In the genomic region with DNA sequence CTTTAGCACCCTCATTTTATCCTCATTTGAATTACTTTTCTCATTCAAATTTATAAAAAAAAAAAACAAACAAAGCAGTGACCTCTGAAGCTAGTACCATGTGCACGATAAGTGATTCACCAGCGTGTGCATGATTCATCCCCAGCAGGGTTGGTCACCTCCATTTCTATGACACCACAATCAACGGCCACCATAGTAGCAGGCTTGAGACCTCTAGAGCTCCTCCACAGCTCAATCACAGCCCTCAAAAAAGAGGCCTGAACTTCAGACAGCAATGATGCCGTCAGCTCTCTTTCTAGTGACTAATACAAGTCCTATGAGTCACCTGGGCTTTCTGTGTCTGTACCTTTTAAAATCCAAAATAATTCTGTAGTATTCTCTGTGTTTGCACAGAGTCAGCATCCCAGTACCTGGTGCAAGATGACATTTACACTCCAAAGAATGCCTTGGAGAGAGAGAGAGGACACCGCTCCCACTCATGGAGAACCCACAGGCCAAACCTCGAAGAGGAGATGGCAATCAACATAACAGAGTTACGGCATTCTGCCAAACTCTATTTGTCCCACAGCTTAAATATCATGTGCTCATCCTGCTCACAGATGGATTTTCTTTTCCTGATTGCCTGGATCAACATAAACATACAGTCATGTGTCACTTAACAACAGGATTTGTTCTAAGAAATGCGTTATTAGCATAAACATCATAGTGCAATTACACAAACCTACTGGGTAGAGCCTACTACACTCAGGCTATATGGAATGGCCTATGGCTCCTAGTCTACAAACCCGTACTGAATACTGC, we compare ENCODE assay signal across 12 cellular contexts. TPM values are rescaled to one million over a fixed set of nuclear protein-coding genes. Genes with fewer than 3 reads are reported as not detected.
DNase-seq lines count a peak whose midpoint lies in the region; ATAC-seq, FAIRE-seq and TF ChIP-seq lines count a peak whose summit lies in the region.
"Had no signal": no experiment of that assay in that cellular context is flagged by ENCODE, and none has a peak within 500 bp of the region (broad histone marks: within the 10 kb centered on the region; RNA-seq: fewer than 3 reads in every experiment).

No MANE protein-coding gene starts in this region.

- TF ChIP-seq RAD21 in HepG2 (CRISPR knock-in tag; IDR thresholded peaks at IDR 0.05): no peak

- no peak for TF ChIP-seq POLR2A in HepG2 (IDR thresholded peaks at IDR 0.05; ENCODE audit: insufficient read depth in 1 of 2, low read depth in 2 of 2, low read length in 2 of 2)
- TF ChIP-seq POLR2A in tibial nerve (IDR thresholded peaks at IDR 0.05): no peak

- no peak overlapping the region for H3K9ac ChIP-seq in HepG2 (ENCODE audit: insufficient read depth, low read depth, low read length)

- H3K79me2 ChIP-seq in HepG2 (ENCODE audit: insufficient read depth, low read length): peaks cover 31% of the 10 kb centered on the region

- H3K4me3 ChIP-seq in HEK293 (ENCODE audit: low read depth, low read length) (no peak overlapping the region), HepG2 (replicated peaks in 1 of 3; ENCODE audit: insufficient read depth in 1 of 3, low read depth in 2 of 3, low read length in 3 of 3) (no peak overlapping the region), tibial nerve (no peak overlapping the region), SJCRH30 (no peak overlapping the region)

- H3K4me1 ChIP-seq in HEK293 (ENCODE audit: control insufficient read depth, insufficient read depth, low read length) (peaks cover 38% of the 10 kb centered on the region), HepG2 (ENCODE audit: insufficient read depth, low read length) (peaks cover 15% of the 10 kb centered on the region; the same call in 1 of the 2 replicates), tibial nerve (no peaks in the 10 kb centered on the region), SJCRH30 (no peaks in the 10 kb centered on the region)

- in situ Hi-C loops in HepG2 (cut with HindIII; ENCODE audit: extremely low pct_ligation_motif_present, low pct_unique_long_range_greater_than_20kb): no loop called here

- H4K20me1 ChIP-seq in HepG2 (ENCODE audit: insufficient read depth, low read length): no peaks in the 10 kb centered on the region

- H3K4me2 ChIP-seq in HepG2 (ENCODE audit: low read depth, low read length): no peak overlapping the region

- CTCF ChIA-PET in HEK293 (lab: Yijun Ruan, JAX): interaction anchor here (0.7 to 1.0 kb wide), 3 partner anchors 9 to 487 kb away, joined by 3 to 4 read pairs (median 3); no protein-coding TSS in a partner anchor
- CTCF ChIA-PET in HepG2 (lab: Yijun Ruan, JAX; ENCODE audit: low intra/inter-chr PET ratio, low total read pairs): no interaction called here

- no peak for FAIRE-seq in HepG2 (lab: Jason Lieb, UNC)
- FAIRE-seq: D721Med had no signal

- DNase-seq in NCI-H2029 treated with DMSO at 0.1 percent for 48 hours (lab: John Stamatoyannopoulos, UW) (peak; percentile 33), HepG2 (ENCODE audit: low spot score) (no peak), DMS79 (lab: John Stamatoyannopoulos, UW) (no peak), tibial nerve (ENCODE audit: low spot score in 2 of 2) (no peak), SJCRH30 (no peak), ureter (ENCODE audit: low spot score) (no peak)
- DNase-seq: activated CD4-positive, alpha-beta memory T cell treated with anti-CD3 and anti-CD28 coated beads for 36 hours; Kasumi-1; naive thymus-derived CD4-positive, alpha-beta T cell had no signal

- H3K27ac ChIP-seq in HEK293 (ENCODE audit: extremely low read depth, low read depth, low read length) (peak overlapping the region; percentile 73), HepG2 (ENCODE audit: extremely low read length, insufficient read depth, low read length) (no peak overlapping the region), tibial nerve (no peak overlapping the region), SJCRH30 (no peak overlapping the region)

- POLR2A ChIA-PET in HEK293 (lab: Yijun Ruan, JAX): interaction anchor here (1.3 kb wide), 1 partner anchor 15 kb away, joined by 3 read pairs; no protein-coding TSS in a partner anchor
- POLR2A ChIA-PET in HepG2 (lab: Yijun Ruan, JAX): no interaction called here

- H3K36me3 ChIP-seq in HEK293 (ENCODE audit: control insufficient read depth in 2 of 2, insufficient read depth in 1 of 2, low read length in 2 of 2): no peaks in the 10 kb centered on the region
- H3K36me3 ChIP-seq in HepG2 (replicated peaks in 1 of 2; ENCODE audit: control insufficient read depth in 1 of 2, insufficient read depth in 2 of 2, low read length in 2 of 2): no peaks in the 10 kb centered on the region
- no peaks in the 10 kb centered on the region for H3K36me3 ChIP-seq in tibial nerve
- no peaks in the 10 kb centered on the region for H3K36me3 ChIP-seq in SJCRH30

- H2AFZ ChIP-seq in HepG2 (ENCODE audit: low read length): no peak overlapping the region

- TF ChIP-seq EP300 in HepG2 (IDR thresholded peaks at IDR 0.05; ENCODE audit: low read depth in 2 of 2, low read length in 2 of 2) (no peak), HepG2 (CRISPR knock-in tag; IDR thresholded peaks at IDR 0.05; ENCODE audit: borderline replicate concordance) (no peak), tibial nerve (IDR thresholded peaks at IDR 0.05) (no peak)

- BruUV-seq in HepG2 (replicated peaks; lab: Mats Ljungman, UMichigan): no TSS peak

- ATAC-seq in GM18498 (IDR thresholded peaks at IDR 0.05; ENCODE audit: unreplicated experiment) (peak; percentile 53), HepG2 (peak; percentile 44; the same call in 2 of the 3 replicates)
- ATAC-seq: naive thymus-derived CD4-positive, alpha-beta T cell had no signal

- 77% methylated on average over 9 of the region's 9 CpGs for WGBS in HepG2 (ENCODE audit: low lambda C conversion rate)
- 87% methylated on average over 9 of the region's 9 CpGs for WGBS in tibial nerve, 2 donors

- H3K27me3 ChIP-seq in HepG2 (ENCODE audit: control insufficient read depth in 1 of 2, insufficient read depth in 2 of 2, low read length in 2 of 2) (no peaks in the 10 kb centered on the region), tibial nerve (no peaks in the 10 kb centered on the region), SJCRH30 (no peaks in the 10 kb centered on the region)

- TF ChIP-seq CTCF in HEK293 (tag by site-specific recombination; IDR thresholded peaks at IDR 0.05): no peak
- TF ChIP-seq CTCF in HepG2 (CRISPR knock-in tag; IDR thresholded peaks at IDR 0.05): no peak
- TF ChIP-seq CTCF in tibial nerve (IDR thresholded peaks at IDR 0.05): no peak

- intact Hi-C loops in HepG2 (cut with micrococcal nuclease; ENCODE audit: unreplicated experiment): no loop called here

- H3K9me3 ChIP-seq in HEK293 (ENCODE audit: control insufficient read depth, insufficient read depth, low read depth, low read length) (no peaks in the 10 kb centered on the region), HepG2 (ENCODE audit: low read length) (no peaks in the 10 kb centered on the region), tibial nerve (peaks cover 0 to 2% (median 0%) of the 10 kb centered on the region in 4 donors), SJCRH30 (replicated peaks) (no peaks in the 10 kb centered on the region)

TF ChIP-seq in HEK293, 187 proteins besides CTCF, POLR2A, EP300 and RAD21 (continues in another document):
- TF ChIP-seq KLF16 (tag by site-specific recombination; IDR thresholded peaks at IDR 0.05): 0 out of 2 replicates have a peak, but pooled peaks have one; percentile 16
- TF ChIP-seq ZEB2 (tag by site-specific recombination; IDR thresholded peaks at IDR 0.05): peak; percentile 35
- TF ChIP-seq GLIS1 (tag by site-specific recombination; IDR thresholded peaks at IDR 0.05): peak; percentile 11; the same call in 1 of the 2 replicates
- peak; percentile 36; the same call in 1 of the 2 replicates for TF ChIP-seq ZXDB (tag by site-specific recombination; IDR thresholded peaks at IDR 0.05)
- TF ChIP-seq ZNF146 (tag by site-specific recombination; IDR thresholded peaks at IDR 0.05): no peak
- no peak for TF ChIP-seq ZNF596 (tag by site-specific recombination; IDR thresholded peaks at IDR 0.05)

TF ChIP-seq in HepG2, 621 proteins besides CTCF, POLR2A, EP300 and RAD21 (continues in another document):
- TF ChIP-seq ZSCAN22 (CRISPR knock-in tag; IDR thresholded peaks at IDR 0.05) (no peak), ZNF737 (CRISPR knock-in tag; IDR thresholded peaks at IDR 0.05; ENCODE audit: borderline replicate concordance) (no peak), CC2D1A (CRISPR knock-in tag; IDR thresholded peaks at IDR 0.05) (no peak)
- TF ChIP-seq, protein P1, sequence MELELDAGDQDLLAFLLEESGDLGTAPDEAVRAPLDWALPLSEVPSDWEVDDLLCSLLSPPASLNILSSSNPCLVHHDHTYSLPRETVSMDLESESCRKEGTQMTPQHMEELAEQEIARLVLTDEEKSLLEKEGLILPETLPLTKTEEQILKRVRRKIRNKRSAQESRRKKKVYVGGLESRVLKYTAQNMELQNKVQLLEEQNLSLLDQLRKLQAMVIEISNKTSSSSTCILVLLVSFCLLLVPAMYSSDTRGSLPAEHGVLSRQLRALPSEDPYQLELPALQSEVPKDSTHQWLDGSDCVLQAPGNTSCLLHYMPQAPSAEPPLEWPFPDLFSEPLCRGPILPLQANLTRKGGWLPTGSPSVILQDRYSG (CRISPR knock-in tag; IDR thresholded peaks at IDR 0.05): no peak

RNA-seq across cellular contexts. Expression of a gene that starts 58.7 kb away (rescaled TPM):
- total RNA-seq in HepG2 (2016; rRNA removed; fragmentation: Illumina TruSeq; extraction: Trizol) (12.8 and 13.3 TPM in 2 replicates), tibial nerve (1 to 10 TPM; 6.3 to 9.0 (median 8.1) TPM), ureter (8.5 TPM)
- 25.3 and 29.3 TPM in 2 replicates for total RNA-seq in HepG2 (2016; cell fraction: cytosol; rRNA removed; fragmentation: Illumina TruSeq; extraction: Trizol; ENCODE audit: low read depth)
- total RNA-seq in HepG2 (2016; cell fraction: insoluble cytoplasmic fraction; rRNA removed; fragmentation: Illumina TruSeq; extraction: Trizol): 11.6 and 12.3 TPM in 2 replicates
- 18.9 and 22.5 TPM in 2 replicates for total RNA-seq in HepG2 (2016; cell fraction: membrane; rRNA removed; fragmentation: Illumina TruSeq; extraction: Trizol)
- total RNA-seq in HepG2 (2016; cell fraction: nucleus; rRNA removed; fragmentation: Illumina TruSeq; extraction: Trizol): 23.9 and 26.7 TPM in 2 replicates
- 10.8 and 13.6 TPM in 2 replicates for polyA plus RNA-seq in HepG2 (2011; rRNA removed)
- polyA plus RNA-seq in HepG2 (2011; cell fraction: cytosol; rRNA removed): 7.7 and 12.3 TPM in 2 replicates
- polyA plus RNA-seq in HepG2 (2011; cell fraction: nucleus; rRNA removed): 16.7 and 22.6 TPM in 2 replicates
- polyA plus RNA-seq in HepG2 (2012): 17.6 and 21.8 TPM in 2 replicates
- 1.4 and 1.5 TPM in 2 replicates for polyA plus RNA-seq in HepG2 (2016; cell fraction: cytosol; fragmentation: Illumina TruSeq; extraction: Trizol; ENCODE audit: low read depth)
- polyA plus RNA-seq in HepG2 (2016; cell fraction: insoluble cytoplasmic fraction; fragmentation: Illumina TruSeq; extraction: Trizol; ENCODE audit: low read depth): 9.6 and 10.1 TPM in 2 replicates
- 3.7 TPM in 2 replicates for polyA plus RNA-seq in HepG2 (2016; cell fraction: membrane; fragmentation: Illumina TruSeq; extraction: Trizol; ENCODE audit: low read depth)
- 9.3 and 9.7 TPM in 2 replicates for polyA plus RNA-seq in HepG2 (2016; cell fraction: nucleus; fragmentation: Illumina TruSeq; extraction: Trizol; ENCODE audit: insufficient read depth, low read depth)
- polyA minus RNA-seq in HepG2 (2011; rRNA and poly(A)+ RNA removed; ENCODE audit: low replicate concordance): 24.0 TPM in 1 of 2 replicates, not detected in the other
- 13.0 and 15.2 TPM in 2 replicates for polyA minus RNA-seq in HepG2 (2011; cell fraction: cytosol; rRNA and poly(A)+ RNA removed)
- 98.6 and 130 TPM in 2 replicates for polyA minus RNA-seq in HepG2 (2011; cell fraction: nucleus; rRNA and poly(A)+ RNA removed)
- total RNA-seq in SJCRH30 (2014; rRNA removed; shearing (Covaris generic)): not detected in 2 replicates
